8 cellular contexts compared by ENCODE assay signal in the genomic region with DNA sequence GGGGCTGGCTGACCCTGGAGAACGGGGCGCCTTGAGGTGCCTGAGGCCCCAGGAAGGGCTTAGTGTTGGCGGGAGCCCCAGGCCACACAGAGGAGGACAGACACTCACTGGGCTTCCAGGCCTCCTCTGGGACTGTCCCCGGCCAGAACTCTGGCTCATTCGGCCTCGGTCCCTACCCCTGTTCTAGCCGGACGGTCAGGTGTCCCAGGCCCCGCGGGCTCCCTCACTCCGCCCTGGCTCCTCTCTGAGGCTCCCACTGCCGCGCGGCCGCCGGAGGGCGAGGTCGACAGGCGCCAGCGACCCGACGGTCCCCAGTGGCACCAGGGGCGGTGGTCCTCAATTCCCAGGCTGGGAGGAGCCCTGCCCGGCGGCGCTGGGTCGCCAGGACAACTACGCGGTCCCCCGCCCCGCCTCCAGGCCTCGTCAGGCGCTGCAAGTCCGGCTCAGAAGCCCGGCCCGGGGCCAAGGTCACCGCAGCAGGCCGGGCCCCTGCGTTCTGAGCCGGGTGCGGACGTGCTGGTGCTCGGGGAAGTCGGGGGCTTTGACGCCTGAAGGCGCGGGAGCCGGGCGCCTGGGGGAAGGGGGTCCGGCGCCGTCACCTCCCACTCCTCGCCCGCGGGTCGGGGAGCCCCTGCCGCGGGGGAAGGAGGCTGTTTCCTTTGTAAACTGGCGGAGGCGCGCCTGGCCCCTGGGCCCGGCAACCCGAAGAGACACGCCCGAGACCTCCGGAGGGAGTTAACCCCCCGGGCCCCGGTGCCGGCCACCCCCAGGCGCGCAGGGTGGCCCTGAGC. TPM values are rescaled to one million over a fixed set of nuclear protein-coding genes. Genes with fewer than 3 reads are reported as not detected.
DNase-seq lines count a peak whose midpoint lies in the region; ATAC-seq and TF ChIP-seq lines count a peak whose summit lies in the region.

No MANE protein-coding gene starts in this region.

- H3K4me3 ChIP-seq in thyroid gland (replicated peaks in 1 of 3), result peak overlapping the region in 1 of 3 donors; percentile 49

- H3K9me3 ChIP-seq in thyroid gland, result no peaks in the 10 kb centered on the region

- TF ChIP-seq CTCF in thyroid gland (IDR thresholded peaks at IDR 0.05), result peak in 1 of 6 experiments; percentile 7

- WGBS in thyroid gland, 2 donors, result 9 to 17% methylated on average over 17 to 20 of the region's 71 CpGs

- ATAC-seq in GM19351 (IDR thresholded peaks at IDR 0.05; ENCODE audit: unreplicated experiment), result peak; percentile 10

- intact Hi-C loops in dendritic cell treated with granulocyte-macrophage colony-stimulating factor and Interleukin-4, amounts not matched to agents 40 ng/mL and 50 ng/mL, for 4 days (cut with micrococcal nuclease), result loop anchor here (2.0 to 5.0 kb wide), 2 partner anchors 51 to 64 kb away; partner anchors contain the start of gene LRRC27
- intact Hi-C loops in thyroid gland (cut with DNase I), result loop anchor here (2.0 kb wide), 1 partner anchor 57 kb away; no protein-coding TSS in a partner anchor

- peaks cover 23% of the 10 kb centered on the region for H3K36me3 Mint-ChIP-seq in dendritic cell treated with granulocyte-macrophage colony-stimulating factor and Interleukin-4, amounts not matched to agents 40 ng/mL and 50 ng/mL, for 4 days (ENCODE audit: low read depth)

- H3K27ac Mint-ChIP-seq in dendritic cell treated with granulocyte-macrophage colony-stimulating factor and Interleukin-4, amounts not matched to agents 40 ng/mL and 50 ng/mL, for 4 days, result peak overlapping the region; percentile 72

- peaks cover 33 to 45% of the 10 kb centered on the region in 2 donors for H3K4me1 ChIP-seq in thyroid gland

- DNase-seq in HuH-7.5 (ENCODE audit: low spot score) (peak; percentile 82), lung microvascular endothelial cell (ENCODE audit: low read depth in 2 of 2) (peak; percentile 39 to 64), thyroid gland (peak; percentile 84 to 88), NCI-H82 (lab: John Stamatoyannopoulos, UW) (no peak), occipital lobe (lab: John Stamatoyannopoulos, UW) (no peak), COLO829 (ENCODE audit: low spot score) (no peak)

- peak overlapping the region; percentile 69 for H3K4me3 Mint-ChIP-seq in dendritic cell treated with granulocyte-macrophage colony-stimulating factor and Interleukin-4, amounts not matched to agents 40 ng/mL and 50 ng/mL, for 4 days

- H3K27ac ChIP-seq in thyroid gland, result peak overlapping the region; percentile 94 to 95 (median 95)

- peaks cover 62% of the 10 kb centered on the region for H3K4me1 Mint-ChIP-seq in dendritic cell treated with granulocyte-macrophage colony-stimulating factor and Interleukin-4, amounts not matched to agents 40 ng/mL and 50 ng/mL, for 4 days (ENCODE audit: low read depth)

- peaks cover 11% of the 10 kb centered on the region for H3K9me3 Mint-ChIP-seq in dendritic cell treated with granulocyte-macrophage colony-stimulating factor and Interleukin-4, amounts not matched to agents 40 ng/mL and 50 ng/mL, for 4 days

- TF ChIP-seq POLR2A in thyroid gland (IDR thresholded peaks at IDR 0.05), result peak; percentile 15 to 72

- H3K36me3 ChIP-seq in thyroid gland, result no peaks in the 10 kb centered on the region

- H3K27me3 Mint-ChIP-seq in dendritic cell treated with granulocyte-macrophage colony-stimulating factor and Interleukin-4, amounts not matched to agents 40 ng/mL and 50 ng/mL, for 4 days, result peaks cover 7% of the 10 kb centered on the region

- H3K27me3 ChIP-seq in thyroid gland, result no peaks in the 10 kb centered on the region

RNA-seq across cellular contexts. Expression of gene PWWP2B, which starts 1.1 kb away (rescaled TPM):
- total RNA-seq in lung microvascular endothelial cell (6.5 and 9.1 TPM in 2 replicates), thyroid gland (10 to 100 TPM; 14.5 to 35.4 (median 27.3) TPM), occipital lobe (5.6 TPM)

Comparison
In these comparisons a context has a peak if more than half of its experiments do, and no peak if none do; other contexts are left out.
1. DNase-seq: peak in HuH-7.5 (single experiment), lung microvascular endothelial cell (2 of 2) and thyroid gland (2 of 2); none in NCI-H82 (single experiment), occipital lobe (single experiment) and COLO829 (single experiment).